Comparison of ENCODE assay signal across 15 cellular contexts in the genomic region with DNA sequence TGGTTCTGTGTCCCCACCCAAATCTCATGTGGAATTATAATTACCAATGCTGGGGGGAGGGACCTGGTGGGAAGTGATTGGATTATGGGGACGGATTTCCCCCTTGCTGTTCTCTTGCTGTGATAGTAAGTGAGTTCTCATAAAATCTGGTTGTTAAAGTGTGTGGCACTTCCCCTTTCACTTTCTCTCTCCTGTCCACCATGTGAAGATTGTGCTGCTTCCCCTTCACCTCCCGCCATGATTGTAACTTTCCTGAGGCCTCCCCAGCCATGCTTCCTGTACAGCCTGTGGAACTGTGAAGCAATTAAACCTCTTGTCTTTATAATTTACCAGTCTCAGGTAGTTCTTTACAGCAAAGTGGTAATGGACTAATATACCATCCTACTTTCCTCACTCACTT.
DNase-seq lines count a peak whose midpoint lies in the region; ATAC-seq and TF ChIP-seq lines count a peak whose summit lies in the region.
"Had no signal": no experiment of that assay in that cellular context is flagged by ENCODE, and none has a peak within 500 bp of the region (broad histone marks: within the 10 kb centered on the region; RNA-seq: fewer than 3 reads in every experiment).

No MANE protein-coding gene starts in this region.

- H3K4me1 Mint-ChIP-seq in memory B cell, result peaks cover 15% of the 10 kb centered on the region
- H3K4me1 Mint-ChIP-seq in naive thymus-derived CD8-positive, alpha-beta T cell, result no peaks in the 10 kb centered on the region
- peaks cover 4% of the 10 kb centered on the region for H3K4me1 Mint-ChIP-seq in activated CD4-positive, alpha-beta T cell treated with anti-CD3 and anti-CD28 coated beads for 36 hours

- H3K9me3 Mint-ChIP-seq in memory B cell, result peaks cover 5% of the 10 kb centered on the region
- H3K9me3 Mint-ChIP-seq in naive thymus-derived CD8-positive, alpha-beta T cell, result peaks cover 0 to 10% (median 2%) of the 10 kb centered on the region in 9 donors
- peaks cover 2% of the 10 kb centered on the region for H3K9me3 Mint-ChIP-seq in activated CD4-positive, alpha-beta T cell treated with anti-CD3 and anti-CD28 coated beads for 36 hours (ENCODE audit: low read depth)
- H3K9me3 Mint-ChIP-seq: CD8-positive, alpha-beta T cell had no signal

- peak overlapping the region; percentile 79 for H3K27ac ChIP-seq in KMS-11
- H3K27ac ChIP-seq: neutrophil, skin epidermis, thyroid gland had no signal

- CTCF ChIA-PET in activated CD4-positive, alpha-beta T cell treated with anti-CD3 and anti-CD28 coated beads for 36 hours (lab: Charles Lee), result no interaction called here

- H2AFZ ChIP-seq in KMS-11 (ENCODE audit: low read depth), result peak overlapping the region; percentile 16

- intact Hi-C loops in activated CD4-positive, alpha-beta T cell treated with anti-CD3 and anti-CD28 coated beads for 36 hours (cut with DNase I, micrococcal nuclease), result no loop called here

- H3K27ac Mint-ChIP-seq in memory B cell, result peak overlapping the region; percentile 88
- no peak overlapping the region for H3K27ac Mint-ChIP-seq in naive thymus-derived CD8-positive, alpha-beta T cell
- no peak overlapping the region for H3K27ac Mint-ChIP-seq in activated CD4-positive, alpha-beta T cell treated with anti-CD3 and anti-CD28 coated beads for 36 hours
- H3K27ac Mint-ChIP-seq: CD8-positive, alpha-beta T cell had no signal

- H3K4me3 ChIP-seq in KMS-11 (IDR thresholded peaks at IDR 0.05; ENCODE audit: insufficient read depth, low read depth, low read length), result no peak overlapping the region
- H3K4me3 ChIP-seq: lung, skin epidermis, thyroid gland had no signal

- peak overlapping the region; percentile 55 for H3K4me2 ChIP-seq in KMS-11

- H3K79me2 ChIP-seq in KMS-11 (ENCODE audit: insufficient read depth, low read depth), result no peaks in the 10 kb centered on the region

- H4K20me1 ChIP-seq in KMS-11 (ENCODE audit: insufficient read depth), result no peaks in the 10 kb centered on the region

- H3K27me3 Mint-ChIP-seq in memory B cell, result no peaks in the 10 kb centered on the region
- peaks cover 0 to 9% (median 0%) of the 10 kb centered on the region in 5 donors for H3K27me3 Mint-ChIP-seq in naive thymus-derived CD8-positive, alpha-beta T cell
- no peaks in the 10 kb centered on the region for H3K27me3 Mint-ChIP-seq in activated CD4-positive, alpha-beta T cell treated with anti-CD3 and anti-CD28 coated beads for 36 hours

- no peak overlapping the region for H3K9ac ChIP-seq in KMS-11

- H3K4me1 ChIP-seq in KMS-11 (ENCODE audit: low read depth, poor library complexity, severe bottlenecking), result peaks cover 49% of the 10 kb centered on the region
- H3K4me1 ChIP-seq: thyroid gland had no signal

- H3K27me3 ChIP-seq in KMS-11 (ENCODE audit: insufficient read depth, low read depth), result no peaks in the 10 kb centered on the region
- H3K27me3 ChIP-seq: neutrophil, thyroid gland had no signal

- ATAC-seq in GM19043 (IDR thresholded peaks at IDR 0.05; ENCODE audit: low read depth, unreplicated experiment) (peak; percentile 61), HG02678 (IDR thresholded peaks at IDR 0.05; ENCODE audit: unreplicated experiment) (peak; percentile 67), memory B cell (ENCODE audit: low read depth) (peak; percentile 98)
- no peak for ATAC-seq in naive thymus-derived CD8-positive, alpha-beta T cell
- no peak for ATAC-seq in activated CD4-positive, alpha-beta T cell treated with anti-CD3 and anti-CD28 coated beads for 36 hours
- ATAC-seq: CD8-positive, alpha-beta T cell had no signal

- H3K36me3 ChIP-seq in KMS-11 (ENCODE audit: insufficient read depth), result no peaks in the 10 kb centered on the region
- H3K36me3 ChIP-seq: neutrophil, thyroid gland had no signal

- H3K4me3 Mint-ChIP-seq in memory B cell, result peak overlapping the region; percentile 25
- no peak overlapping the region for H3K4me3 Mint-ChIP-seq in naive thymus-derived CD8-positive, alpha-beta T cell
- no peak overlapping the region for H3K4me3 Mint-ChIP-seq in activated CD4-positive, alpha-beta T cell treated with anti-CD3 and anti-CD28 coated beads for 36 hours
- H3K4me3 Mint-ChIP-seq: CD8-positive, alpha-beta T cell had no signal

- POLR2A ChIA-PET in naive thymus-derived CD8-positive, alpha-beta T cell (lab: Charles Lee), result no interaction called here
- POLR2A ChIA-PET in activated CD4-positive, alpha-beta T cell treated with anti-CD3 and anti-CD28 coated beads for 36 hours (lab: Charles Lee), result no interaction called here

- DNase-seq in memory B cell (ENCODE audit: low spot score in 2 of 2) (peak in 1 of 2 donors; percentile 18), SKM-1 treated with dmso at 0.1 percent for 144 hours (lab: John Stamatoyannopoulos, UW; ENCODE audit: unreplicated experiment) (no peak)
- no peak for DNase-seq in naive thymus-derived CD8-positive, alpha-beta T cell
- no peak for DNase-seq in activated CD4-positive, alpha-beta T cell treated with anti-CD3 and anti-CD28 coated beads for 36 hours
- DNase-seq: activated CD4-positive, CD25-positive, alpha-beta regulatory T cell; activated CD8-positive, alpha-beta memory T cell treated with anti-CD3 and anti-CD28 coated beads, Interleukin-2, amount 50 U/mL, for 48 hours; CD8-positive, alpha-beta T cell; NCI-H526; thyroid gland had no signal

- H3K36me3 Mint-ChIP-seq in memory B cell, result peaks cover 7% of the 10 kb centered on the region
- H3K36me3 Mint-ChIP-seq in naive thymus-derived CD8-positive, alpha-beta T cell, result no peaks in the 10 kb centered on the region
- H3K36me3 Mint-ChIP-seq in activated CD4-positive, alpha-beta T cell treated with anti-CD3 and anti-CD28 coated beads for 36 hours (ENCODE audit: low read depth), result no peaks in the 10 kb centered on the region
- H3K36me3 Mint-ChIP-seq: CD8-positive, alpha-beta T cell had no signal

- no peak for TF ChIP-seq CTCF in KMS-11 (conservative IDR thresholded peaks at IDR 0.05; ENCODE audit: low read depth, low read length)

Comparison
In these comparisons a context has a peak if more than half of its experiments do, and no peak if none do; other contexts are left out.
1. ATAC-seq: peak in GM19043 (single experiment), HG02678 (single experiment) and memory B cell (single experiment); none in naive thymus-derived CD8-positive, alpha-beta T cell (0 of 2) and activated CD4-positive, alpha-beta T cell treated with anti-CD3 and anti-CD28 coated beads for 36 hours (single experiment).